Comparison of ENCODE assay signal across 8 cellular contexts in genomic region chr13:80342541-80343371, GRCh38. TPM values are rescaled to one million over a fixed set of nuclear protein-coding genes. Genes with fewer than 3 reads are reported as not detected.
DNase-seq lines count a peak whose midpoint lies in the region; ATAC-seq, FAIRE-seq and TF ChIP-seq lines count a peak whose summit lies in the region.

No MANE protein-coding gene starts in this region.

- no peak for FAIRE-seq in D721Med (lab: Jason Lieb, UNC)

- peak overlapping the region; percentile 99 for H3K4me3 ChIP-seq in HUES64 (ENCODE audit: low read length)
- H3K4me3 ChIP-seq in SJCRH30, result peak overlapping the region; percentile 93
- peak overlapping the region; percentile 93 for H3K4me3 ChIP-seq in osteoblast (ENCODE audit: insufficient read depth, low read length)
- H3K4me3 ChIP-seq in transverse colon, result peak overlapping the region; percentile 21 to 94 (median 70)

- no peaks in the 10 kb centered on the region for H3K9me3 Mint-ChIP-seq in activated naive CD4-positive, alpha-beta T cell treated with anti-CD3 and anti-CD28 coated beads, Interleukin-2, amount 50 U/mL, for 72 hours

- WGBS in HUES64, result 9% methylated on average over 57 of the region's 57 CpGs
- WGBS in transverse colon (ENCODE audit: low coverage in 1 of 2), 2 donors, result 1 to 2% methylated on average over 13 to 57 of the region's 57 CpGs

- H3K27me3 ChIP-seq in HUES64 (ENCODE audit: insufficient read depth, low read length), result peaks cover 9% of the 10 kb centered on the region
- H3K27me3 ChIP-seq in SJCRH30, result no peaks in the 10 kb centered on the region
- H3K27me3 ChIP-seq in osteoblast (ENCODE audit: insufficient read depth, low read length), result no peaks in the 10 kb centered on the region
- H3K27me3 ChIP-seq in transverse colon, result no peaks in the 10 kb centered on the region

- in situ Hi-C loops in transverse colon (cut with MboI; ENCODE audit: low pct_ligation_motif_present in 1 of 4, low pct_unique_long_range_greater_than_20kb in 1 of 4, low sequenced_read_pairs in 3 of 4), result loop anchor here in 1 of 4 donors (25.0 kb wide), 1 partner anchor 555 kb away; no protein-coding TSS in a partner anchor

- H3K27ac ChIP-seq in HUES64 (ENCODE audit: low read depth, low read length), result peak overlapping the region; percentile 100
- peak overlapping the region; percentile 99 for H3K27ac ChIP-seq in SJCRH30
- peak overlapping the region; percentile 96 for H3K27ac ChIP-seq in osteoblast (ENCODE audit: low read depth, low read length)
- peak overlapping the region; percentile 95 to 98 (median 96) for H3K27ac ChIP-seq in transverse colon

- intact Hi-C loops in head of caudate nucleus (cut with DNase I), result loop anchor here (5.0 to 10.0 kb wide), 3 partner anchors 210 to 405 kb away; no protein-coding TSS in a partner anchor
- intact Hi-C loops in transverse colon (cut with DNase I; ENCODE audit: low total_unique reads), result no loop called here

- H3K27ac Mint-ChIP-seq in activated naive CD4-positive, alpha-beta T cell treated with anti-CD3 and anti-CD28 coated beads, Interleukin-2, amount 50 U/mL, for 72 hours, result no peak overlapping the region

- TF ChIP-seq EP300 in transverse colon (IDR thresholded peaks at IDR 0.05; ENCODE audit: low read depth), result no peak

- H3K79me2 ChIP-seq in osteoblast (ENCODE audit: insufficient read depth, low read length), result peaks cover 30% of the 10 kb centered on the region

- ATAC-seq in GM21423 (IDR thresholded peaks at IDR 0.05; ENCODE audit: unreplicated experiment), result peak; percentile 43
- ATAC-seq in activated naive CD4-positive, alpha-beta T cell treated with anti-CD3 and anti-CD28 coated beads, Interleukin-2, amount 50 U/mL, for 72 hours, result peak; percentile 63 to 76

- H3K36me3 Mint-ChIP-seq in activated naive CD4-positive, alpha-beta T cell treated with anti-CD3 and anti-CD28 coated beads, Interleukin-2, amount 50 U/mL, for 72 hours, result no peaks in the 10 kb centered on the region

- peak; percentile 78 for TF ChIP-seq CTCF in D721Med (IDR thresholded peaks at IDR 0.05; ENCODE audit: insufficient read depth, missing control alignments)
- TF ChIP-seq CTCF in osteoblast (IDR thresholded peaks at IDR 0.05; ENCODE audit: extremely low read depth, low read depth, low read length), result peak; percentile 90
- TF ChIP-seq CTCF in transverse colon (IDR thresholded peaks at IDR 0.05), result peak; percentile 90 to 99 (median 99)

- H3K36me3 ChIP-seq in HUES64 (ENCODE audit: insufficient read depth, low read length) (peaks cover 9% of the 10 kb centered on the region), SJCRH30 (peaks cover 27% of the 10 kb centered on the region), osteoblast (ENCODE audit: insufficient read depth, low read length) (no peaks in the 10 kb centered on the region), transverse colon (no peaks in the 10 kb centered on the region)

- H4K20me1 ChIP-seq in osteoblast (ENCODE audit: insufficient read depth, low read length), result peaks cover 18% of the 10 kb centered on the region

- peak overlapping the region; percentile 99 for H3K9ac ChIP-seq in HUES64 (ENCODE audit: low read depth, low read length)

- DNase-seq in D721Med (ENCODE audit: insufficient read length, low spot score) (no peak), SJCRH30 (peak; percentile 81 to 91), head of caudate nucleus (peak; percentile 66 to 95 (median 88)), osteoblast (ENCODE audit: insufficient read length, low spot score, missing footprints) (peak; percentile 95), transverse colon (peak; percentile 87)
- DNase-seq in activated naive CD4-positive, alpha-beta T cell treated with anti-CD3 and anti-CD28 coated beads, Interleukin-2, amount 50 U/mL, for 72 hours (ENCODE audit: low spot score in 2 of 2), result peak; percentile 66 to 85

- peaks cover 26% of the 10 kb centered on the region for H3K4me1 ChIP-seq in HUES64 (ENCODE audit: insufficient read depth, low read length)
- H3K4me1 ChIP-seq in SJCRH30, result peaks cover 3% of the 10 kb centered on the region
- peaks cover 9% of the 10 kb centered on the region for H3K4me1 ChIP-seq in osteoblast (ENCODE audit: insufficient read depth, low read length)
- peaks cover 0 to 10% (median 0%) of the 10 kb centered on the region in 4 donors for H3K4me1 ChIP-seq in transverse colon

- peak; percentile 68 for TF ChIP-seq POLR2A in transverse colon (IDR thresholded peaks at IDR 0.05)

- H3K9me3 ChIP-seq in HUES64 (ENCODE audit: insufficient read depth, low read depth, low read length), result no peaks in the 10 kb centered on the region
- H3K9me3 ChIP-seq in SJCRH30 (replicated peaks), result no peaks in the 10 kb centered on the region
- H3K9me3 ChIP-seq in osteoblast (ENCODE audit: low read depth, low read length), result no peaks in the 10 kb centered on the region
- no peaks in the 10 kb centered on the region for H3K9me3 ChIP-seq in transverse colon

- peak overlapping the region; percentile 96 for H3K4me2 ChIP-seq in osteoblast (ENCODE audit: insufficient read depth, low read length)

- peak overlapping the region; percentile 98 for H2AFZ ChIP-seq in osteoblast (ENCODE audit: low read length)

RNA-seq across cellular contexts. Expression of gene SPRY2, which starts 1.8 kb away (rescaled TPM):
- 68.7 TPM for polyA plus RNA-seq in HUES64 (2013, experiment 1 of 2)
- 98.0 TPM for polyA plus RNA-seq in HUES64 (2013, experiment 2 of 2)
- 121 and 122 TPM in 2 replicates for total RNA-seq in SJCRH30 (2014; rRNA removed; shearing (Covaris generic))
- under 1 TPM; 0.41 to 0.91 TPM for total RNA-seq in activated naive CD4-positive, alpha-beta T cell treated with anti-CD3 and anti-CD28 coated beads, Interleukin-2, amount 50 U/mL, for 72 hours
- total RNA-seq in osteoblast, result 5.0 and 6.5 TPM in 2 replicates
- total RNA-seq in transverse colon, result 10 to 100 TPM; 21.1 to 52.1 (median 36.6) TPM
